ENCODE assay signal across 8 cellular contexts in the genomic region with DNA sequence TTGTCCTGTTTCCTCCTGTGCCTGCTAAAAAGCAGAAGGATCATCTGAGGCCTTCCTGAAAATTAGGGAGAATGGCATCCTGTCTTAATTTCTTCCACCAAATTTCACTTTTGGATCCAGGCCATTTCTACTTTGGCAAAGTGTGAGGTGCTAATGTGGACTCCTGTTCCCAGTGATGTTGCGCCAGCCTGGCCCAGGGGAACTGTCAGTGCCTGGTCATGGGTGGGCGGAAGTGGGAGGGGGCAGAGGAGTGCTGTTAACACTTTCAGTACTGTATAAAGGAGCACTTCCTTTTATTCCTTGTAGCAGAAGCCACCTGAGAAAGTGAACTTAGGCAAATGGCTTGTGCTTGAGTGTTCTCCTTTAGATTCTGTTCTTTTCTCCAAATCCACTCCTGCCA. TPM values are rescaled to one million over a fixed set of nuclear protein-coding genes. Genes with fewer than 3 reads are reported as not detected.
DNase-seq lines count a peak whose midpoint lies in the region; ATAC-seq and TF ChIP-seq lines count a peak whose summit lies in the region.

No MANE protein-coding gene starts in this region.

- no peak overlapping the region for H2AFZ ChIP-seq in neural cell (ENCODE audit: low read depth, low read length)
- no peak overlapping the region for H2AFZ ChIP-seq in trophoblast cell (ENCODE audit: insufficient read depth, low read length, poor library complexity)

- no peak for TF ChIP-seq RAD21 in neural cell (conservative IDR thresholded peaks at IDR 0.05)

- no peak overlapping the region for H3K4ac ChIP-seq in trophoblast cell (ENCODE audit: low read depth, low read length)

- H2AK5ac ChIP-seq in trophoblast cell (ENCODE audit: low read length): no peak overlapping the region

- no peaks in the 10 kb centered on the region for H3F3A ChIP-seq in neural cell (ENCODE audit: insufficient read depth, low read length, poor library complexity, severe bottlenecking)

- no peak overlapping the region for H3K23ac ChIP-seq in trophoblast cell (ENCODE audit: low read length)

- no peak overlapping the region for H2BK12ac ChIP-seq in trophoblast cell (ENCODE audit: low read length)

- H3K4me3 ChIP-seq in neural cell (ENCODE audit: low read length): peak overlapping the region; percentile 28
- no peak overlapping the region for H3K4me3 ChIP-seq in trophoblast cell (ENCODE audit: low read depth, low read length)

- no peak overlapping the region for H2BK120ac ChIP-seq in trophoblast cell (ENCODE audit: insufficient read depth, low read length, poor library complexity)

- no peaks in the 10 kb centered on the region for H3K79me1 ChIP-seq in trophoblast cell (ENCODE audit: low read length)

- peaks cover 4 to 6% of the 10 kb centered on the region in 2 experiments for H3K4me1 ChIP-seq in trophoblast cell (ENCODE audit: control insufficient read depth in 1 of 2, insufficient read depth in 2 of 2, low read length in 2 of 2)

- WGBS in trophoblast cell (ENCODE audit: extremely low coverage, insufficient coverage, insufficient read length): no CpG with 5 or more reads among the region's 2 CpGs

- no peaks in the 10 kb centered on the region for H4K20me1 ChIP-seq in neural cell (ENCODE audit: insufficient read depth)

- H3K9me3 ChIP-seq in neural cell (ENCODE audit: low read length): no peaks in the 10 kb centered on the region
- no peaks in the 10 kb centered on the region for H3K9me3 ChIP-seq in trophoblast cell (ENCODE audit: insufficient read depth, low read depth, low read length)

- H3K27me3 ChIP-seq in neural cell (ENCODE audit: insufficient read depth, low read depth, low read length) (no peaks in the 10 kb centered on the region), trophoblast cell (ENCODE audit: insufficient read depth, low read length) (no peaks in the 10 kb centered on the region)

- peak overlapping the region; percentile 59 for H3K27ac ChIP-seq in neural cell (ENCODE audit: low read length)
- no peak overlapping the region for H3K27ac ChIP-seq in trophoblast cell (ENCODE audit: low read depth, low read length)

- TF ChIP-seq EP300 in neural cell (conservative IDR thresholded peaks at IDR 0.05; ENCODE audit: poor library complexity, severe bottlenecking): no peak

- no peak overlapping the region for H3K14ac ChIP-seq in trophoblast cell (ENCODE audit: low read length)

- DNase-seq in astrocyte of the hippocampus (ENCODE audit: low read depth, low spot score) (peak; percentile 15), trophoblast cell (no peak), NCI-H748 treated with DMSO at 0.1 percent for 48 hours (lab: John Stamatoyannopoulos, UW) (no peak)
- DNase-seq in activated effector memory CD4-positive, alpha-beta T cell treated with Interleukin-2 at 50 U/mL for 16 hours: no peak

- H2BK5ac ChIP-seq in trophoblast cell (ENCODE audit: low read depth, low read length, poor library complexity): no peak overlapping the region

- H3K9me2 ChIP-seq in neural cell (ENCODE audit: insufficient read depth, low read length): no peaks in the 10 kb centered on the region

- H4K8ac ChIP-seq in trophoblast cell (ENCODE audit: low read depth, low read length): no peak overlapping the region

- H3K18ac ChIP-seq in trophoblast cell (ENCODE audit: low read length): no peak overlapping the region

- H3K9ac ChIP-seq in neural cell (ENCODE audit: low read length): peak overlapping the region; percentile 2
- no peak overlapping the region for H3K9ac ChIP-seq in trophoblast cell (ENCODE audit: low read length)

- no peak overlapping the region for H4K91ac ChIP-seq in trophoblast cell (ENCODE audit: low read depth, low read length)

- ATAC-seq in GM18861 (IDR thresholded peaks at IDR 0.05; ENCODE audit: unreplicated experiment): peak; percentile 41
- ATAC-seq in HG03378 (IDR thresholded peaks at IDR 0.05; ENCODE audit: unreplicated experiment): peak; percentile 49
- ATAC-seq in GM18873 (IDR thresholded peaks at IDR 0.05; ENCODE audit: low FRiP score, unreplicated experiment): no peak

- H4K12ac ChIP-seq in trophoblast cell (ENCODE audit: low read depth, low read length): no peak overlapping the region

- no peak for TF ChIP-seq CTCF in neural cell (IDR thresholded peaks at IDR 0.05; ENCODE audit: poor library complexity, severe bottlenecking)

- H3K79me2 ChIP-seq in neural cell (replicated peaks; ENCODE audit: insufficient read depth, low read length): no peaks in the 10 kb centered on the region
- H3K79me2 ChIP-seq in trophoblast cell (ENCODE audit: control insufficient read depth, insufficient read depth, low read length, poor library complexity): no peaks in the 10 kb centered on the region

- no peaks in the 10 kb centered on the region for H3K36me3 ChIP-seq in neural cell (ENCODE audit: insufficient read depth, low read length)
- H3K36me3 ChIP-seq in trophoblast cell (ENCODE audit: control insufficient read depth in 1 of 2, insufficient read depth in 2 of 2, low read length in 2 of 2): no peaks in the 10 kb centered on the region

- peak overlapping the region; percentile 60 for H3K4me2 ChIP-seq in neural cell (ENCODE audit: low read length)
- H3K4me2 ChIP-seq in trophoblast cell (ENCODE audit: low read length): no peak overlapping the region

TF ChIP-seq in neural cell, 6 proteins besides CTCF, POLR2A, EP300 and RAD21:
- no peak for TF ChIP-seq REST (IDR thresholded peaks at IDR 0.05; ENCODE audit: borderline replicate concordance)
- TF ChIP-seq POLR2AphosphoS5 (IDR thresholded peaks at IDR 0.05): no peak
- TF ChIP-seq EZH2 (IDR thresholded peaks at IDR 0.05; ENCODE audit: borderline replicate concordance, insufficient read depth, low read length, poor library complexity, severe bottlenecking): no peak
- TF ChIP-seq MXI1 (conservative IDR thresholded peaks at IDR 0.05; ENCODE audit: poor library complexity, severe bottlenecking): no peak
- TF ChIP-seq SMC3 (conservative IDR thresholded peaks at IDR 0.05; ENCODE audit: poor library complexity): no peak
- no peak for TF ChIP-seq TAF1 (IDR thresholded peaks at IDR 0.05; ENCODE audit: low read depth)

RNA-seq across cellular contexts. Expression of gene ELAPOR1, which starts 19.9 kb away (rescaled TPM):
- polyA plus RNA-seq in neural cell: 16.8 and 18.8 TPM in 2 replicates
- 21.7 and 23.5 TPM in 2 replicates for polyA minus RNA-seq in neural cell
- 0.34 and 0.44 TPM in 2 replicates for polyA plus RNA-seq in trophoblast cell (2013)

RNA-seq across cellular contexts. Expression of gene TMEM167B, which starts 43.3 kb away (rescaled TPM):
- polyA plus RNA-seq in neural cell: 52.2 and 53.9 TPM in 2 replicates
- polyA minus RNA-seq in neural cell: 43.8 and 48.2 TPM in 2 replicates
- 25.1 and 27.2 TPM in 2 replicates for polyA plus RNA-seq in trophoblast cell (2013)

RNA-seq across cellular contexts. Expression of gene TAF13, which starts 58.0 kb away (rescaled TPM):
- 60.1 and 61.4 TPM in 2 replicates for polyA plus RNA-seq in neural cell
- 49.4 and 65.2 TPM in 2 replicates for polyA minus RNA-seq in neural cell
- 92.4 and 99.2 TPM in 2 replicates for polyA plus RNA-seq in trophoblast cell (2013)
